10 cellular contexts compared by ENCODE assay signal in genomic region chr14:20652996-20653975, GRCh38. TPM values are rescaled to one million over a fixed set of nuclear protein-coding genes. Genes with fewer than 3 reads are reported as not detected.
DNase-seq lines count a peak whose midpoint lies in the region; ATAC-seq and TF ChIP-seq lines count a peak whose summit lies in the region.
"Had no signal": no experiment of that assay in that cellular context is flagged by ENCODE, and none has a peak within 500 bp of the region (broad histone marks: within the 10 kb centered on the region; RNA-seq: fewer than 3 reads in every experiment).

No MANE protein-coding gene starts in this region.

- no peak overlapping the region for H3K27ac ChIP-seq in ectodermal cell (ENCODE audit: insufficient read depth, low read depth, low read length, poor library complexity, severe bottlenecking)
- H3K27ac ChIP-seq in MM.1S (ENCODE audit: low read length) = no peak overlapping the region

- no peak overlapping the region for H2AFZ ChIP-seq in MM.1S (ENCODE audit: low read length)

- H3K27me3 Mint-ChIP-seq in T-cell = peaks cover 52 to 71% of the 10 kb centered on the region in 2 donors
- H3K27me3 Mint-ChIP-seq in progenitor cell of endocrine pancreas = peaks cover 67% of the 10 kb centered on the region

- ATAC-seq in T-cell (replicated peaks in 1 of 4) = peak in 3 of 4 experiments; percentile 30 to 72 (median 50)
- no peak for ATAC-seq in GM19467 (IDR thresholded peaks at IDR 0.05; ENCODE audit: unreplicated experiment)

- H3K4me3 Mint-ChIP-seq in T-cell (peak overlapping the region; percentile 40 to 67 (median 50)), progenitor cell of endocrine pancreas (ENCODE audit: low read depth) (peak overlapping the region; percentile 64)

- H3F3A ChIP-seq in MM.1S (ENCODE audit: insufficient read depth, low read length) = no peaks in the 10 kb centered on the region

- H3K36me3 Mint-ChIP-seq in T-cell = no peaks in the 10 kb centered on the region
- H3K36me3 Mint-ChIP-seq in progenitor cell of endocrine pancreas (ENCODE audit: insufficient read depth) = no peaks in the 10 kb centered on the region

- no peaks in the 10 kb centered on the region for H3K9me2 ChIP-seq in MM.1S (replicated peaks; ENCODE audit: insufficient read depth, low read length)

- POLR2A ChIA-PET in T-cell (lab: Charles Lee) = interaction anchor here in 1 of 2 donors (0.6 kb wide), 2 partner anchors 75 to 224 kb away, joined by 3 to 7 read pairs; no protein-coding TSS in a partner anchor

- DNase-seq in activated CD4-positive, alpha-beta T cell treated with anti-CD3 and anti-CD28 coated beads for 24 hours (ENCODE audit: low read depth in 2 of 2) = peak; percentile 43 to 64
- DNase-seq in activated CD4-positive, alpha-beta T cell treated with anti-CD3 and anti-CD28 coated beads for 4 hours = no peak
- DNase-seq in T-cell = peak in 15 of 34 experiments; percentile 12 to 35 (median 22)
- DNase-seq in progenitor cell of endocrine pancreas (ENCODE audit: low spot score, unreplicated experiment) = no peak
- no peak for DNase-seq in SKM-1 (lab: John Stamatoyannopoulos, UW; ENCODE audit: unreplicated experiment)
- no peak for DNase-seq in MM.1S

- H4K20me1 ChIP-seq in MM.1S (ENCODE audit: insufficient read depth, low read length) = no peaks in the 10 kb centered on the region

- H3K9me3 ChIP-seq in ectodermal cell (ENCODE audit: control insufficient read depth, low read length) = no peaks in the 10 kb centered on the region
- no peaks in the 10 kb centered on the region for H3K9me3 ChIP-seq in MM.1S (replicated peaks; ENCODE audit: insufficient read depth, low read length)

- H3K4me1 Mint-ChIP-seq in T-cell = peaks cover 30 to 34% (median 34%) of the 10 kb centered on the region in 3 donors
- peaks cover 1% of the 10 kb centered on the region for H3K4me1 Mint-ChIP-seq in progenitor cell of endocrine pancreas (ENCODE audit: low read depth)

- H3K27ac Mint-ChIP-seq in T-cell (peak overlapping the region in 1 of 2 donors; percentile 31), progenitor cell of endocrine pancreas (peak overlapping the region; percentile 52)

- no peak overlapping the region for H3K9ac ChIP-seq in MM.1S (ENCODE audit: low read length)

- H3K4me3 ChIP-seq in ectodermal cell (ENCODE audit: insufficient read depth, low read depth, low read length) (peak overlapping the region; percentile 41), MM.1S (ENCODE audit: low read length) (no peak overlapping the region)

- no peaks in the 10 kb centered on the region for H3K79me2 ChIP-seq in MM.1S (ENCODE audit: low read length)

- H3K4me1 ChIP-seq in ectodermal cell (ENCODE audit: control insufficient read depth, insufficient read depth, low read length) (no peaks in the 10 kb centered on the region), MM.1S (ENCODE audit: low read length) (no peaks in the 10 kb centered on the region)

- CTCF ChIA-PET in T-cell (lab: Charles Lee) = interaction anchor here (0.6 to 1.0 kb wide), 3 partner anchors 13 to 294 kb away, joined by 4 to 7 read pairs (median 4); no protein-coding TSS in a partner anchor

- H3K9me3 Mint-ChIP-seq in T-cell = no peaks in the 10 kb centered on the region
- H3K9me3 Mint-ChIP-seq in progenitor cell of endocrine pancreas (ENCODE audit: low read depth) = no peaks in the 10 kb centered on the region

- WGBS in ectodermal cell, 2 experiments = 1% methylated on average over 34 to 37 of the region's 39 CpGs

- TF ChIP-seq CTCF in progenitor cell of endocrine pancreas (IDR thresholded peaks at IDR 0.05; ENCODE audit: unreplicated experiment) = no peak
- TF ChIP-seq CTCF in MM.1S (IDR thresholded peaks at IDR 0.05; ENCODE audit: low read length) = no peak

- H3K4me2 ChIP-seq in MM.1S (ENCODE audit: low read depth, low read length) = no peak overlapping the region

- H3K36me3 ChIP-seq in ectodermal cell (ENCODE audit: control insufficient read depth, insufficient read depth, low read length) (no peaks in the 10 kb centered on the region), MM.1S (replicated peaks; ENCODE audit: insufficient read depth, low read length) (no peaks in the 10 kb centered on the region)

- H3K27me3 ChIP-seq in ectodermal cell (ENCODE audit: control insufficient read depth, insufficient read depth, low read length, poor library complexity, severe bottlenecking) (peaks cover 66% of the 10 kb centered on the region), MM.1S (replicated peaks; ENCODE audit: insufficient read depth, low read length) (no peaks in the 10 kb centered on the region)

RNA-seq across cellular contexts. Expression of gene OR6S1, which starts 11.8 kb away (rescaled TPM):
- total RNA-seq in T-cell (not detected), progenitor cell of endocrine pancreas (not detected in 2 replicates)
- polyA plus RNA-seq in ectodermal cell (2013, experiment 1 of 4) = not detected
- not detected for polyA plus RNA-seq in ectodermal cell (2013, experiment 2 of 4)
- polyA plus RNA-seq in ectodermal cell (2013, experiment 3 of 4) = not detected
- polyA plus RNA-seq in ectodermal cell (2013, experiment 4 of 4) = not detected
- total RNA-seq: activated CD8-positive, alpha-beta memory T cell treated with anti-CD3 and anti-CD28 coated beads for 36 hours had no signal
- polyA plus RNA-seq: BJ had no signal

RNA-seq across cellular contexts. Expression of gene RNASE4, which starts 31.1 kb away (rescaled TPM):
- under 1 TPM in 4 of 5 donors, not detected in 1; 0.46 to 0.86 (median 0.56) TPM for total RNA-seq in T-cell
- not detected for polyA plus RNA-seq in ectodermal cell (2013, experiment 1 of 4)
- polyA plus RNA-seq in ectodermal cell (2013, experiment 2 of 4) = 0.59 TPM
- 1.5 TPM for polyA plus RNA-seq in ectodermal cell (2013, experiment 3 of 4)
- 0.57 TPM for polyA plus RNA-seq in ectodermal cell (2013, experiment 4 of 4)
- total RNA-seq in progenitor cell of endocrine pancreas = 5.7 TPM in 2 replicates

RNA-seq across cellular contexts. Expression of gene ANG, which starts 35.3 kb away (rescaled TPM):
- total RNA-seq in T-cell = 1 to 10 TPM in 1 of 5 donors, under 1 TPM in 2, not detected in 2; 0.85 to 1.4 (median 0.99) TPM
- polyA plus RNA-seq in ectodermal cell (2013, experiment 1 of 4) = 0.59 TPM
- 0.50 TPM for polyA plus RNA-seq in ectodermal cell (2013, experiment 2 of 4)
- polyA plus RNA-seq in ectodermal cell (2013, experiment 3 of 4) = 1.5 TPM
- 1.3 TPM for polyA plus RNA-seq in ectodermal cell (2013, experiment 4 of 4)
- 8.0 and 8.3 TPM in 2 replicates for total RNA-seq in progenitor cell of endocrine pancreas

Comparison
In these comparisons a context has a peak if more than half of its experiments do, and no peak if none do; other contexts are left out.
1. DNase-seq: peak in activated CD4-positive, alpha-beta T cell treated with anti-CD3 and anti-CD28 coated beads for 24 hours (2 of 2); none in activated CD4-positive, alpha-beta T cell treated with anti-CD3 and anti-CD28 coated beads for 4 hours (0 of 2), progenitor cell of endocrine pancreas (single experiment), SKM-1 (single experiment) and MM.1S (single experiment).